1 cellular context compared by ENCODE assay signal in the genomic region with DNA sequence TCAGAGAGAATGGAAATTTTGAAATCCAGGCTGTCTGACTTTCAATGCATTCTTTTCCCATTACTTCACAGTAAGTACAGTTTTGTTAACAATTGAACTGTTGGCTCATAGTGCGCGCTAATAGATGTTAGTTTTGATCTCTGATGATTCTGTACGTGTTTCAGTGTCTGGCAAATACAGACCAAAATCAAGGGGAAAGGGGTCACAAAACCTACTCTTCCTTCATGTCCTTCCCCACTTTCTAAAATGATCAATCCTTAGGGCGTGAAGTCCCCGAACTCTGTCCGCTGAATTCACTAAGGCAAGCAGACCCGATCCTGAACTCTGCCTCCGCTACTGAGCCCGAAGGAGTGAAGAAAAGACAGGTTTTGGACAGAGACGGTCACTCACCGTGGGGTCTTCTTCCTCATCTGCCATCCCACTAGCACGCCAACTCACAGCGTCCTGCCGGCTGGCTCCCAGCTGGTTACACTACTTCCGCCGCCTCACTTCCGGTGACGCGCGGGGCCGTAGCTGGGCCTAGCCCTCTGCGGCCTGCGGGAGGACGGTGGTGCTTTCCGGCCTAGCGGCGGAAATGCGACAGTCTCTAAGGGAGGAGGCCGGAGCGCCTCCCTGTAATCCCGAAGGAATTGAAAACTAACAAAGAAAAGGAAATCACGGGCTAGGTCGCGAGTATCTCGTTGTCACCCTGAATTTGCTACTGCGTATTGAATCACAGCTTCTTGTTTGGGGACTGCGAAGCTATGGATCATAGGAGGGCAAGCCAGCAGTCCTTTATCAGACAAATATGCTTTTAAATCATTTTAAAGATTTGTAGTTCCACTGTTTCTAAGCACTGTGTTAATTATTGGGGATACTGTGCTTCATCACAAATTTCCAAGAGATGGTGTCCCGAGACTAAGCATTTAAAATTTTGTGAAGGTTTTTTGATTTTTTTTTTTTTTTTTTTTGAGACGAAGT.
TF ChIP-seq lines count a peak whose summit lies in the region.

A gene with protein sequence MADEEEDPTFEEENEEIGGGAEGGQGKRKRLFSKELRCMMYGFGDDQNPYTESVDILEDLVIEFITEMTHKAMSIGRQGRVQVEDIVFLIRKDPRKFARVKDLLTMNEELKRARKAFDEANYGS (minus strand): TSS at position 473 of the 960 bp plus-strand sequence. CDS start 56 bp downstream, at position 417.

TF ChIP-seq in K562, 482 proteins besides CTCF, POLR2A, EP300 and RAD21 (continued from another document and continues in another):
- TF ChIP-seq CHD7 (IDR thresholded peaks at IDR 0.05; ENCODE audit: low read depth, low read length) (no peak), CBFA2T2 (conservative IDR thresholded peaks at IDR 0.05) (no peak), NR3C1 (CRISPR knock-in tag; IDR thresholded peaks at IDR 0.05) (no peak), E2F8 (IDR thresholded peaks at IDR 0.05; ENCODE audit: low read depth, partially characterized antibody) (peak; percentile 87), ZFP30 (CRISPR knock-in tag; IDR thresholded peaks at IDR 0.05; ENCODE audit: borderline replicate concordance) (no peak), BMI1 (IDR thresholded peaks at IDR 0.05; ENCODE audit: low read length) (no peak), CREBBP (IDR thresholded peaks at IDR 0.05; ENCODE audit: low read depth, low read length) (no peak), PRMT5 (CRISPR knock-in tag; IDR thresholded peaks at IDR 0.05) (no peak), KLF16 (IDR thresholded peaks at IDR 0.05) (no peak), MYBL2 (IDR thresholded peaks at IDR 0.05; ENCODE audit: low read depth) (no peak), MYBL2 (CRISPR knock-in tag; IDR thresholded peaks at IDR 0.05; ENCODE audit: borderline replicate concordance) (no peak), NFIC (IDR thresholded peaks at IDR 0.05) (peak; percentile 40; the same call in 1 of the 2 replicates), RBM25 (IDR thresholded peaks at IDR 0.05; ENCODE audit: low read depth, low read length, severe bottlenecking) (no peak), ZNF165 (CRISPR knock-in tag; IDR thresholded peaks at IDR 0.05; ENCODE audit: borderline replicate concordance) (no peak), CEBPG (CRISPR knock-in tag; IDR thresholded peaks at IDR 0.05) (no peak), CEBPG (tag; conservative IDR thresholded peaks at IDR 0.05 in 1 of 2, IDR thresholded peaks at IDR 0.05 in 1 of 2) (no peak), NONO (IDR thresholded peaks at IDR 0.05; ENCODE audit: low read depth in 2 of 2, low read length in 1 of 2) (no peak)
- TF ChIP-seq, protein P1, sequence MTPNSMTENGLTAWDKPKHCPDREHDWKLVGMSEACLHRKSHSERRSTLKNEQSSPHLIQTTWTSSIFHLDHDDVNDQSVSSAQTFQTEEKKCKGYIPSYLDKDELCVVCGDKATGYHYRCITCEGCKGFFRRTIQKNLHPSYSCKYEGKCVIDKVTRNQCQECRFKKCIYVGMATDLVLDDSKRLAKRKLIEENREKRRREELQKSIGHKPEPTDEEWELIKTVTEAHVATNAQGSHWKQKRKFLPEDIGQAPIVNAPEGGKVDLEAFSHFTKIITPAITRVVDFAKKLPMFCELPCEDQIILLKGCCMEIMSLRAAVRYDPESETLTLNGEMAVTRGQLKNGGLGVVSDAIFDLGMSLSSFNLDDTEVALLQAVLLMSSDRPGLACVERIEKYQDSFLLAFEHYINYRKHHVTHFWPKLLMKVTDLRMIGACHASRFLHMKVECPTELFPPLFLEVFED (CRISPR knock-in tag; conservative IDR thresholded peaks at IDR 0.05) = no peak
- TF ChIP-seq, protein P2, sequence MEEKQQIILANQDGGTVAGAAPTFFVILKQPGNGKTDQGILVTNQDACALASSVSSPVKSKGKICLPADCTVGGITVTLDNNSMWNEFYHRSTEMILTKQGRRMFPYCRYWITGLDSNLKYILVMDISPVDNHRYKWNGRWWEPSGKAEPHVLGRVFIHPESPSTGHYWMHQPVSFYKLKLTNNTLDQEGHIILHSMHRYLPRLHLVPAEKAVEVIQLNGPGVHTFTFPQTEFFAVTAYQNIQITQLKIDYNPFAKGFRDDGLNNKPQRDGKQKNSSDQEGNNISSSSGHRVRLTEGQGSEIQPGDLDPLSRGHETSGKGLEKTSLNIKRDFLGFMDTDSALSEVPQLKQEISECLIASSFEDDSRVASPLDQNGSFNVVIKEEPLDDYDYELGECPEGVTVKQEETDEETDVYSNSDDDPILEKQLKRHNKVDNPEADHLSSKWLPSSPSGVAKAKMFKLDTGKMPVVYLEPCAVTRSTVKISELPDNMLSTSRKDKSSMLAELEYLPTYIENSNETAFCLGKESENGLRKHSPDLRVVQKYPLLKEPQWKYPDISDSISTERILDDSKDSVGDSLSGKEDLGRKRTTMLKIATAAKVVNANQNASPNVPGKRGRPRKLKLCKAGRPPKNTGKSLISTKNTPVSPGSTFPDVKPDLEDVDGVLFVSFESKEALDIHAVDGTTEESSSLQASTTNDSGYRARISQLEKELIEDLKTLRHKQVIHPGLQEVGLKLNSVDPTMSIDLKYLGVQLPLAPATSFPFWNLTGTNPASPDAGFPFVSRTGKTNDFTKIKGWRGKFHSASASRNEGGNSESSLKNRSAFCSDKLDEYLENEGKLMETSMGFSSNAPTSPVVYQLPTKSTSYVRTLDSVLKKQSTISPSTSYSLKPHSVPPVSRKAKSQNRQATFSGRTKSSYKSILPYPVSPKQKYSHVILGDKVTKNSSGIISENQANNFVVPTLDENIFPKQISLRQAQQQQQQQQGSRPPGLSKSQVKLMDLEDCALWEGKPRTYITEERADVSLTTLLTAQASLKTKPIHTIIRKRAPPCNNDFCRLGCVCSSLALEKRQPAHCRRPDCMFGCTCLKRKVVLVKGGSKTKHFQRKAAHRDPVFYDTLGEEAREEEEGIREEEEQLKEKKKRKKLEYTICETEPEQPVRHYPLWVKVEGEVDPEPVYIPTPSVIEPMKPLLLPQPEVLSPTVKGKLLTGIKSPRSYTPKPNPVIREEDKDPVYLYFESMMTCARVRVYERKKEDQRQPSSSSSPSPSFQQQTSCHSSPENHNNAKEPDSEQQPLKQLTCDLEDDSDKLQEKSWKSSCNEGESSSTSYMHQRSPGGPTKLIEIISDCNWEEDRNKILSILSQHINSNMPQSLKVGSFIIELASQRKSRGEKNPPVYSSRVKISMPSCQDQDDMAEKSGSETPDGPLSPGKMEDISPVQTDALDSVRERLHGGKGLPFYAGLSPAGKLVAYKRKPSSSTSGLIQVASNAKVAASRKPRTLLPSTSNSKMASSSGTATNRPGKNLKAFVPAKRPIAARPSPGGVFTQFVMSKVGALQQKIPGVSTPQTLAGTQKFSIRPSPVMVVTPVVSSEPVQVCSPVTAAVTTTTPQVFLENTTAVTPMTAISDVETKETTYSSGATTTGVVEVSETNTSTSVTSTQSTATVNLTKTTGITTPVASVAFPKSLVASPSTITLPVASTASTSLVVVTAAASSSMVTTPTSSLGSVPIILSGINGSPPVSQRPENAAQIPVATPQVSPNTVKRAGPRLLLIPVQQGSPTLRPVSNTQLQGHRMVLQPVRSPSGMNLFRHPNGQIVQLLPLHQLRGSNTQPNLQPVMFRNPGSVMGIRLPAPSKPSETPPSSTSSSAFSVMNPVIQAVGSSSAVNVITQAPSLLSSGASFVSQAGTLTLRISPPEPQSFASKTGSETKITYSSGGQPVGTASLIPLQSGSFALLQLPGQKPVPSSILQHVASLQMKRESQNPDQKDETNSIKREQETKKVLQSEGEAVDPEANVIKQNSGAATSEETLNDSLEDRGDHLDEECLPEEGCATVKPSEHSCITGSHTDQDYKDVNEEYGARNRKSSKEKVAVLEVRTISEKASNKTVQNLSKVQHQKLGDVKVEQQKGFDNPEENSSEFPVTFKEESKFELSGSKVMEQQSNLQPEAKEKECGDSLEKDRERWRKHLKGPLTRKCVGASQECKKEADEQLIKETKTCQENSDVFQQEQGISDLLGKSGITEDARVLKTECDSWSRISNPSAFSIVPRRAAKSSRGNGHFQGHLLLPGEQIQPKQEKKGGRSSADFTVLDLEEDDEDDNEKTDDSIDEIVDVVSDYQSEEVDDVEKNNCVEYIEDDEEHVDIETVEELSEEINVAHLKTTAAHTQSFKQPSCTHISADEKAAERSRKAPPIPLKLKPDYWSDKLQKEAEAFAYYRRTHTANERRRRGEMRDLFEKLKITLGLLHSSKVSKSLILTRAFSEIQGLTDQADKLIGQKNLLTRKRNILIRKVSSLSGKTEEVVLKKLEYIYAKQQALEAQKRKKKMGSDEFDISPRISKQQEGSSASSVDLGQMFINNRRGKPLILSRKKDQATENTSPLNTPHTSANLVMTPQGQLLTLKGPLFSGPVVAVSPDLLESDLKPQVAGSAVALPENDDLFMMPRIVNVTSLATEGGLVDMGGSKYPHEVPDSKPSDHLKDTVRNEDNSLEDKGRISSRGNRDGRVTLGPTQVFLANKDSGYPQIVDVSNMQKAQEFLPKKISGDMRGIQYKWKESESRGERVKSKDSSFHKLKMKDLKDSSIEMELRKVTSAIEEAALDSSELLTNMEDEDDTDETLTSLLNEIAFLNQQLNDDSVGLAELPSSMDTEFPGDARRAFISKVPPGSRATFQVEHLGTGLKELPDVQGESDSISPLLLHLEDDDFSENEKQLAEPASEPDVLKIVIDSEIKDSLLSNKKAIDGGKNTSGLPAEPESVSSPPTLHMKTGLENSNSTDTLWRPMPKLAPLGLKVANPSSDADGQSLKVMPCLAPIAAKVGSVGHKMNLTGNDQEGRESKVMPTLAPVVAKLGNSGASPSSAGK (IDR thresholded peaks at IDR 0.05) = peak; percentile 12; the same call in 1 of the 2 replicates
